ENCODE assay signal across 13 cellular contexts in the genomic region with DNA sequence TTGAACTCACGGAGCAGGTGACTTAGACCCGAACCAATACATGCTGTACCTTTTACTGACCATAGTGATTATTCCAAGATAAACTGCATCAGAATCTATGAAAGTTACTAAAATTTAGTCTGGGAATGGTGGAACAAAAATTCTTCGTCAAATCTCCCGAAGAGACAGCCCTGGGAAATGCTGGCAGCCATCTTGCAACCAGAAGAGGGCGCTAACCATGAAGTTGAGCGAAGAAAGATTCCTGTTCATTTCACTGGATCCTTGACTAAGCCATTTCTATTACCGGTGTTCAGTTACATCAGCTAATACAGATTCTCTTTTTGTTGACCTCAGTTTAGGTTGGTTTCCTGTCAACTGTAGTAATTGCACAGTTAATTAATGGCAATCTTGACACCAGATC.
DNase-seq lines count a peak whose midpoint lies in the region; ATAC-seq and TF ChIP-seq lines count a peak whose summit lies in the region.
"Had no signal": no experiment of that assay in that cellular context is flagged by ENCODE, and none has a peak within 500 bp of the region (broad histone marks: within the 10 kb centered on the region; RNA-seq: fewer than 3 reads in every experiment).

No MANE protein-coding gene starts in this region.

- no peak for TF ChIP-seq POLR2A in uterus (IDR thresholded peaks at IDR 0.05)

- peaks cover 5% of the 10 kb centered on the region for H3K4me1 Mint-ChIP-seq in glutamatergic neuron (ENCODE audit: low read depth, unreplicated experiment)
- H3K4me1 Mint-ChIP-seq in effector memory CD8-positive, alpha-beta T cell (ENCODE audit: low read depth in 2 of 2) = no peaks in the 10 kb centered on the region

- H3K27me3 Mint-ChIP-seq in glutamatergic neuron (ENCODE audit: unreplicated experiment) = no peaks in the 10 kb centered on the region
- H3K27me3 Mint-ChIP-seq in effector memory CD8-positive, alpha-beta T cell = no peaks in the 10 kb centered on the region

- no peaks in the 10 kb centered on the region for H3K79me2 ChIP-seq in PC-3 (ENCODE audit: low read length)

- DNase-seq in AG09309 (ENCODE audit: low read depth) (no peak), GM12865 (ENCODE audit: low read depth) (no peak), PC-3 (peak; percentile 33), glutamatergic neuron (peak; percentile 39), uterus (no peak), RPMI8226 (no peak), globus pallidus (ENCODE audit: low spot score) (no peak)
- no peak for DNase-seq in effector memory CD8-positive, alpha-beta T cell
- DNase-seq: activated effector memory CD4-positive, alpha-beta T cell treated with Interleukin-2 at 50 U/mL for 16 hours; NCI-H2081 treated with DMSO at 0.1 percent for 48 hours had no signal

- H2AFZ ChIP-seq in PC-3 (ENCODE audit: low read length) = no peak overlapping the region

- CTCF ChIA-PET in PC-3 (lab: Charles Lee) = no interaction called here

- H3K9me3 ChIP-seq in PC-3 (ENCODE audit: low read length) (no peaks in the 10 kb centered on the region), uterus (no peaks in the 10 kb centered on the region)
- H3K9me3 ChIP-seq: thoracic aorta had no signal

- no peak for ATAC-seq in PC-3
- no peak for ATAC-seq in effector memory CD8-positive, alpha-beta T cell (replicated peaks)
- ATAC-seq: esophagus mucosa had no signal

- no TSS peak for BruUV-seq in PC-3 (replicated peaks; lab: Mats Ljungman, UMichigan)

- no peaks in the 10 kb centered on the region for H3K9me3 Mint-ChIP-seq in glutamatergic neuron (ENCODE audit: unreplicated experiment)
- H3K9me3 Mint-ChIP-seq in effector memory CD8-positive, alpha-beta T cell = no peaks in the 10 kb centered on the region
- H3K9me3 Mint-ChIP-seq: T-helper 2 cell treated with Interferon-gamma antibody and Interleukin-4, amounts not matched to agents 5 μg/mL and 100 μg/mL, for 36 hours had no signal

- H3F3A ChIP-seq in PC-3 (ENCODE audit: low read length, unreplicated experiment) = no peaks in the 10 kb centered on the region

- no peaks in the 10 kb centered on the region for H3K9me2 ChIP-seq in PC-3 (replicated peaks; ENCODE audit: low read length)

- no peak overlapping the region for H3K4me3 Mint-ChIP-seq in glutamatergic neuron (ENCODE audit: unreplicated experiment)
- H3K4me3 Mint-ChIP-seq in effector memory CD8-positive, alpha-beta T cell = no peak overlapping the region
- H3K4me3 Mint-ChIP-seq: T-helper 2 cell treated with Interferon-gamma antibody and Interleukin-4, amounts not matched to agents 5 μg/mL and 100 μg/mL, for 36 hours had no signal

- H3K9ac ChIP-seq in PC-3 (ENCODE audit: low read length) = no peak overlapping the region

- H3K27me3 ChIP-seq in PC-3 (ENCODE audit: low read length) (no peaks in the 10 kb centered on the region), uterus (no peaks in the 10 kb centered on the region)

- no peak overlapping the region for H3K4me2 ChIP-seq in PC-3 (ENCODE audit: low read length)

- no peaks in the 10 kb centered on the region for H3K36me3 Mint-ChIP-seq in glutamatergic neuron (ENCODE audit: unreplicated experiment)
- peaks cover 2% of the 10 kb centered on the region for H3K36me3 Mint-ChIP-seq in effector memory CD8-positive, alpha-beta T cell (ENCODE audit: insufficient read depth)

- H3K4me1 ChIP-seq in PC-3 (ENCODE audit: insufficient read depth, low read length) (peaks cover 3% of the 10 kb centered on the region; the same call in 1 of the 2 replicates), uterus (no peaks in the 10 kb centered on the region)

- POLR2A ChIA-PET in PC-3 (lab: Charles Lee; ENCODE audit: unreplicated experiment) = no interaction called here

- H3K27ac ChIP-seq in PC-3 (ENCODE audit: low read length) = no peak overlapping the region
- no peak overlapping the region for H3K27ac ChIP-seq in uterus
- H3K27ac ChIP-seq: thoracic aorta had no signal

- TF ChIP-seq CTCF in AG09309 (IDR thresholded peaks at IDR 0.05; ENCODE audit: control insufficient read depth, insufficient read depth, low read depth, low read length, missing control alignments) (peak; percentile 41), GM12865 (IDR thresholded peaks at IDR 0.05; ENCODE audit: insufficient read depth, low read depth, low read length, missing control alignments) (peak; percentile 26), PC-3 (conservative IDR thresholded peaks at IDR 0.05; ENCODE audit: low read depth, low read length) (peak; percentile 60), glutamatergic neuron (IDR thresholded peaks at IDR 0.05; ENCODE audit: partially characterized antibody, unreplicated experiment) (peak; percentile 55), uterus (IDR thresholded peaks at IDR 0.05) (no peak)

- no peaks in the 10 kb centered on the region for H3K36me3 ChIP-seq in PC-3 (ENCODE audit: low read depth, low read length)
- H3K36me3 ChIP-seq in uterus = no peaks in the 10 kb centered on the region
- H3K36me3 ChIP-seq: thoracic aorta had no signal

- H4K20me1 ChIP-seq in PC-3 (ENCODE audit: low read length) = no peaks in the 10 kb centered on the region

- no peak overlapping the region for H3K27ac Mint-ChIP-seq in glutamatergic neuron (ENCODE audit: unreplicated experiment)
- H3K27ac Mint-ChIP-seq in effector memory CD8-positive, alpha-beta T cell = no peak overlapping the region
- H3K27ac Mint-ChIP-seq: T-helper 2 cell treated with Interferon-gamma antibody and Interleukin-4, amounts not matched to agents 5 μg/mL and 100 μg/mL, for 36 hours had no signal

- intact Hi-C loops in PC-3 (cut with micrococcal nuclease) = loop anchor here (10.0 kb wide), 2 partner anchors 144 to 364 kb away; no protein-coding TSS in a partner anchor
- intact Hi-C loops in uterus (cut with DNase I; ENCODE audit: low total_unique reads) = no loop called here

- H3K4me3 ChIP-seq in AG09309 (ENCODE audit: control insufficient read depth, low read depth, low read length) (no peak overlapping the region), GM12865 (ENCODE audit: low read depth, low read length) (no peak overlapping the region), PC-3 (ENCODE audit: low read length) (no peak overlapping the region), uterus (no peak overlapping the region)
- H3K4me3 ChIP-seq: thoracic aorta had no signal

Comparison
In these comparisons a context has a peak if more than half of its experiments do, and no peak if none do; other contexts are left out.
1. DNase-seq: peak in PC-3 (single experiment) and glutamatergic neuron (single experiment); none in AG09309 (single experiment), GM12865 (single experiment), uterus (0 of 2), effector memory CD8-positive, alpha-beta T cell (0 of 3), RPMI8226 (single experiment) and globus pallidus (single experiment).
2. CTCF ChIP-seq: peak in AG09309 (single experiment), GM12865 (single experiment), PC-3 (single experiment) and glutamatergic neuron (single experiment); none in uterus (0 of 4).